8 cellular contexts compared by ENCODE assay signal in the genomic region with DNA sequence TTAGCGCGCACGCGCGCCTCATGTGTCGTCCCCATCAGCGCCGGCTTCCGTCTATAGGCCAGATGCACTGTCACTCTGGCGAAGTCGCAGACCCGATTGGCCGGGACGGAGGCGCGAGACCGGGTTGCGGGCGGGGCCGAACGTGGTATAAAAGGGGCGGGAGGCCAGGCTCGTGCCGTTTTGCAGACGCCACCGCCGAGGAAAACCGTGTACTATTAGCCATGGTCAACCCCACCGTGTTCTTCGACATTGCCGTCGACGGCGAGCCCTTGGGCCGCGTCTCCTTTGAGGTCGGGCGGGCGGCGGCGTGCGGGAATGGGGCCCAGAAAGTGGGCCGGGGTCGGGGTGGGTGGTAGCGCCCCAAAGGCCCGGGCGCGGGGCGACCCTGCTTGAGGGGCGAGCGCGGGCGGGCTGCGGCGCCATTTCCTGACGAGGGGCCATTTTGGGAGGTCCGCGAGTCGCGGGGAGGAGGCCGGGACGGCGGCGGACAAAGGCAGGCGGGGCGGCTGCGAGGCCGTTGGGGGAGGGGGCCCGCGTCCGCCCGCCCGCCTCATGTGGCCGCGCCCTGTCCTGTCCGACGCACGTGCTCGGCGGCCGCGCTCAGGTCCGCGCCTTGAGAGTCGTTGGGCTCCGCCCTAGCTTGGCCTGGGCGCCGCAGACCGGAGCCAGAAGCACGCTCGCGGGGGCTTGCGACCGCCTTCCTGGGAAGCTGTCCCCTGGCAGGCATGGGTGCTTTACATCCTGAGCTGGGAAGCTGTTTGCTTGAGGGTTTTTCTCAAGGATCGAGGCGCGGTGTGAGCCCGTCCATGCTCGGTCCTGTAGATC. TPM values are rescaled to one million over a fixed set of nuclear protein-coding genes. Genes with fewer than 3 reads are reported as not detected.
DNase-seq lines count a peak whose midpoint lies in the region; ATAC-seq and TF ChIP-seq lines count a peak whose summit lies in the region.

A gene (plus strand): TSS at position 178 of the 825 bp plus-strand sequence. CDS start 44 bp downstream, at position 222.

- TF ChIP-seq CTCF in Calu3 (IDR thresholded peaks at IDR 0.05; ENCODE audit: unreplicated experiment): no peak
- TF ChIP-seq CTCF in OCI-LY1 (IDR thresholded peaks at IDR 0.05; ENCODE audit: low read length): no peak

- H3K27ac Mint-ChIP-seq in Calu3 (ENCODE audit: unreplicated experiment): peak within 1 kb of the TSS; percentile 97

- intact Hi-C loops in Calu3 (cut with micrococcal nuclease; ENCODE audit: unreplicated experiment): loop anchor here (5.0 kb wide), 2 partner anchors 84 to 209 kb away; no protein-coding TSS in a partner anchor

- peaks cover 25% of the 10 kb centered on the region for H3K4me1 ChIP-seq in OCI-LY1 (ENCODE audit: insufficient read depth, low read length, severe bottlenecking)
- H3K4me1 ChIP-seq in mesodermal cell (ENCODE audit: control insufficient read depth, insufficient read depth, low read length, poor library complexity, severe bottlenecking): peaks cover 13% of the 10 kb centered on the region

- peak within 1 kb of the TSS; percentile 83 for H3K4me3 Mint-ChIP-seq in Calu3 (ENCODE audit: low read depth, unreplicated experiment)

- no peaks in the 10 kb centered on the region for H3K9me3 Mint-ChIP-seq in Calu3 (ENCODE audit: low read depth, unreplicated experiment)

- peaks cover 64% of the 10 kb centered on the region for H3K36me3 Mint-ChIP-seq in Calu3 (ENCODE audit: insufficient read depth, unreplicated experiment)

- H4K20me1 ChIP-seq in OCI-LY1 (ENCODE audit: insufficient read depth, low read length): 0 out of 2 replicates have a peak, but pooled peaks cover 6% of the 10 kb centered on the region

- BruUV-seq in Calu3 (replicated peaks; lab: Mats Ljungman, UMichigan): TSS peak; percentile 13

- H3K36me3 ChIP-seq in OCI-LY1 (ENCODE audit: insufficient read depth, low read length): peaks cover 52% of the 10 kb centered on the region
- peaks cover 43% of the 10 kb centered on the region for H3K36me3 ChIP-seq in mesodermal cell (ENCODE audit: control insufficient read depth, insufficient read depth, low read length)

- peak; percentile 82 for ATAC-seq in GM21447 (IDR thresholded peaks at IDR 0.05; ENCODE audit: unreplicated experiment)

- H3K9ac ChIP-seq in OCI-LY1 (ENCODE audit: low read length): peak within 1 kb of the TSS; percentile 90

- H3K4me3 ChIP-seq in OCI-LY1 (ENCODE audit: low read depth, low read length, poor library complexity, severe bottlenecking): peak within 1 kb of the TSS; percentile 80
- H3K4me3 ChIP-seq in mesodermal cell (ENCODE audit: extremely low read depth, insufficient read depth, low read length, poor library complexity, severe bottlenecking): peak within 1 kb of the TSS; percentile 89

- H3K9me3 ChIP-seq in OCI-LY1 (ENCODE audit: low read length): no peaks in the 10 kb centered on the region
- H3K9me3 ChIP-seq in mesodermal cell (ENCODE audit: control insufficient read depth, low read length): no peaks in the 10 kb centered on the region

- CTCF ChIA-PET in Calu3 (lab: Charles Lee): no interaction called here

- 0% methylated on average over 74 to 79 of the region's 99 CpGs for WGBS in mesodermal cell (ENCODE audit: insufficient coverage in 2 of 2), 2 experiments

- peak; percentile 100 for DNase-seq in Calu3
- DNase-seq in HuH-7 (ENCODE audit: low spot score): peak; percentile 99
- DNase-seq in activated CD8-positive, alpha-beta memory T cell treated with anti-CD3 and anti-CD28 coated beads, Interleukin-2, amount 50 U/mL, for 4 hours: peak; percentile 98
- peak; percentile 94 for DNase-seq in stimulated activated CD8-positive, alpha-beta memory T cell treated with anti-CD3 and anti-CD28 coated beads, Interleukin-15, amount 100 ng/mL, for 24 hours (ENCODE audit: low read depth)

- H2AFZ ChIP-seq in OCI-LY1 (ENCODE audit: low read length): no peak within 1 kb of the TSS

- H3F3A ChIP-seq in OCI-LY1 (ENCODE audit: insufficient read depth, low read length): peaks cover 25% of the 10 kb centered on the region

- H3K9me2 ChIP-seq in OCI-LY1 (ENCODE audit: low read depth, low read length): no peaks in the 10 kb centered on the region

- no peaks in the 10 kb centered on the region for H3K27me3 Mint-ChIP-seq in Calu3 (ENCODE audit: unreplicated experiment)

- no peaks in the 10 kb centered on the region for H3K27me3 ChIP-seq in OCI-LY1 (ENCODE audit: insufficient read depth, low read length)

- peaks cover 32% of the 10 kb centered on the region for H3K79me2 ChIP-seq in OCI-LY1 (ENCODE audit: insufficient read depth, low read length)

- H3K27ac ChIP-seq in OCI-LY1 (ENCODE audit: low read depth, low read length, poor library complexity, severe bottlenecking) (peak within 1 kb of the TSS; percentile 87), mesodermal cell (ENCODE audit: low read depth, low read length, severe bottlenecking) (peak within 1 kb of the TSS; percentile 99)

- peaks cover 23% of the 10 kb centered on the region for H3K4me1 Mint-ChIP-seq in Calu3 (ENCODE audit: low read depth, unreplicated experiment)

- peak within 1 kb of the TSS; percentile 99 for H3K4me2 ChIP-seq in OCI-LY1 (ENCODE audit: low read length)

- in situ Hi-C loops in endometrial microvascular endothelial cells (cut with HindIII; ENCODE audit: inconsistent ontology term, low pct_unique_long_range_greater_than_20kb, low sequenced_read_pairs): no loop called here

RNA-seq across cellular contexts. Expression of the gene that starts here (rescaled TPM):
- total RNA-seq in Calu3 (2022) (2,685 and 3,069 TPM in 2 replicates), endometrial microvascular endothelial cells (ENCODE audit: inconsistent ontology term) (4,454 TPM)
- 2,690 TPM for polyA plus RNA-seq in mesodermal cell (2013, experiment 1 of 2)
- polyA plus RNA-seq in mesodermal cell (2013, experiment 2 of 2): 2,516 TPM

Comparison
In these comparisons a context has a peak if more than half of its experiments do, and no peak if none do; other contexts are left out.
1. Peak in every context shown above with its lines: DNase-seq, ATAC-seq, H3K4me3 ChIP-seq and H3K27ac ChIP-seq.